ENCODE assay signal across 1 cellular context in genomic region chr1:176515310-176515709, GRCh38.
TF ChIP-seq lines count a peak whose summit lies in the region.

No MANE protein-coding gene starts in this region.

TF ChIP-seq in K562, 482 proteins besides CTCF, POLR2A, EP300 and RAD21 (continued from another document):
- no peak for TF ChIP-seq MITF (IDR thresholded peaks at IDR 0.05)
